Comparison of ENCODE assay signal across 28 cellular contexts in the genomic region with DNA sequence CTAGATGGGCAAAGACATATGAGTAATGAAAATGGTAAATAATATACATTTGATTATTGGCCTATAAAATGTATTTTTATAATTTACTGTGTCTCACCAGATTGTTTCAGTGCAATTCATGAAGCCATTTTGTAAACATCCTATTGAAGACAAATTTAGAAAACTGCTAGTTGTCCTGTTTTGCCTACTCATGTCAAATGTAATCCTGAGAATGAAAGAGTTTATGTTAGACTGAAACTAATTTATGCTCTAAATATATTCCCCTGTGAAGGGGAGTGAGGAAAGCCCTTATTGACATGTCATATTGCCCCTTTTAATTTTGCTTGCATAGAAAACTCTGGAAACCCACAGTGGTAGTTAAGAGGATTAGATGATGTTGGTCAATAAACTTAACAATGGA.
"Had no signal": no experiment of that assay in that cellular context is flagged by ENCODE, and none has a peak within 500 bp of the region (broad histone marks: within the 10 kb centered on the region; RNA-seq: fewer than 3 reads in every experiment).

No MANE protein-coding gene starts in this region.

- H2AFZ ChIP-seq: neural progenitor cell, parathyroid adenoma had no signal

- ATAC-seq: natural killer cell; psoas muscle; right cardiac atrium; right lobe of liver; stimulated activated effector memory CD8-positive, alpha-beta T cell treated with anti-CD3 and anti-CD28 coated beads, Interleukin-12 subunit alpha, Interleukin-12 subunit beta, amount 100 ng/mL, for 72 hours; stimulated activated naive B cell treated with anti-CD40 and anti-IgM and Interleukin-4, amounts not matched to agents 10 μg/mL and 1 μg/mL and 100 μg/mL, for 72 hours had no signal

- H3K27me3 Mint-ChIP-seq: progenitor cell of endocrine pancreas; stimulated activated naive B cell treated with anti-CD40 and anti-IgM and Interleukin-4, amounts not matched to agents 10 μg/mL and 1 μg/mL and 100 μg/mL, for 72 hours; stimulated activated naive CD8-positive, alpha-beta T cell treated with anti-CD3 and anti-CD28 coated beads, Interleukin-15, Interleukin-2, amounts not matched to agents 100 ng/mL and 50 ng/mL, for 24 hours had no signal

- H3K4me2 ChIP-seq: neural progenitor cell had no signal

- H3K36me3 ChIP-seq: neural progenitor cell, ovary, right lobe of liver, sigmoid colon, stomach, thoracic aorta, thyroid gland, tibial nerve, upper lobe of left lung, vagina had no signal

- H3K4me1 Mint-ChIP-seq: natural killer cell; nephron; neural progenitor cell; stimulated activated effector memory CD8-positive, alpha-beta T cell treated with anti-CD3 and anti-CD28 coated beads, Interleukin-12 subunit alpha, Interleukin-12 subunit beta, amount 100 ng/mL, for 72 hours; stimulated activated naive B cell treated with anti-CD40 and anti-IgM and Interleukin-4, amounts not matched to agents 10 μg/mL and 1 μg/mL and 100 μg/mL, for 72 hours had no signal

- H3K27me3 ChIP-seq: neural progenitor cell, ovary, right lobe of liver, sigmoid colon, stomach, thyroid gland, tibial nerve, upper lobe of left lung, vagina had no signal

- H3K27ac ChIP-seq: neural progenitor cell, ovary, parathyroid adenoma, psoas muscle, right lobe of liver, sigmoid colon, stomach, thoracic aorta, thyroid gland, tibial nerve, upper lobe of left lung, vagina had no signal

- H3K4me1 ChIP-seq: neural progenitor cell, parathyroid adenoma, psoas muscle, right lobe of liver, sigmoid colon, stomach, thyroid gland, tibial nerve, upper lobe of left lung, vagina had no signal

- H3K79me2 ChIP-seq: parathyroid adenoma had no signal

- H3K4me3 Mint-ChIP-seq: natural killer cell; nephron; neural progenitor cell; stimulated activated effector memory CD8-positive, alpha-beta T cell treated with anti-CD3 and anti-CD28 coated beads, Interleukin-12 subunit alpha, Interleukin-12 subunit beta, amount 100 ng/mL, for 72 hours; stimulated activated naive B cell treated with anti-CD40 and anti-IgM and Interleukin-4, amounts not matched to agents 10 μg/mL and 1 μg/mL and 100 μg/mL, for 72 hours; stimulated activated naive CD8-positive, alpha-beta T cell treated with anti-CD3 and anti-CD28 coated beads, Interleukin-15, Interleukin-2, amounts not matched to agents 100 ng/mL and 50 ng/mL, for 24 hours had no signal

- H3K36me3 Mint-ChIP-seq: natural killer cell; neural progenitor cell; stimulated activated effector memory CD8-positive, alpha-beta T cell treated with anti-CD3 and anti-CD28 coated beads, Interleukin-12 subunit alpha, Interleukin-12 subunit beta, amount 100 ng/mL, for 72 hours; stimulated activated naive B cell treated with anti-CD40 and anti-IgM and Interleukin-4, amounts not matched to agents 10 μg/mL and 1 μg/mL and 100 μg/mL, for 72 hours had no signal

- H3K9ac ChIP-seq: neural progenitor cell, parathyroid adenoma had no signal

- H3K9me3 ChIP-seq: ovary, psoas muscle, right lobe of liver, sigmoid colon, stomach, thoracic aorta, thyroid gland, tibial nerve, upper lobe of left lung, vagina had no signal

- H3K4me3 ChIP-seq: neural progenitor cell, ovary, psoas muscle, right lobe of liver, sigmoid colon, stomach, thoracic aorta, thyroid gland, tibial nerve, upper lobe of left lung, vagina had no signal

- H3K27ac Mint-ChIP-seq: natural killer cell; nephron; neural progenitor cell; progenitor cell of endocrine pancreas; stimulated activated effector memory CD8-positive, alpha-beta T cell treated with anti-CD3 and anti-CD28 coated beads, Interleukin-12 subunit alpha, Interleukin-12 subunit beta, amount 100 ng/mL, for 72 hours; stimulated activated naive B cell treated with anti-CD40 and anti-IgM and Interleukin-4, amounts not matched to agents 10 μg/mL and 1 μg/mL and 100 μg/mL, for 72 hours; stimulated activated naive CD8-positive, alpha-beta T cell treated with anti-CD3 and anti-CD28 coated beads, Interleukin-15, Interleukin-2, amounts not matched to agents 100 ng/mL and 50 ng/mL, for 24 hours had no signal

- DNase-seq: natural killer cell; occipital lobe; ovary; posterior cingulate gyrus; psoas muscle; right cardiac atrium; right lobe of liver; sigmoid colon; small intestine; stimulated activated CD4-positive, alpha-beta T cell treated with anti-CD3 and anti-CD28 coated beads, Interleukin-15, amount 100 ng/mL, for 24 hours; stimulated activated CD4-positive, alpha-beta T cell treated with anti-CD3 and anti-CD28 coated beads, Interleukin-2, amount 100 ng/mL, for 24 hours; stimulated activated CD4-positive, alpha-beta T cell treated with anti-CD3 and anti-CD28 coated beads, Interleukin-2, amount 100 ng/mL, for 48 hours; stimulated activated CD4-positive, alpha-beta T cell treated with anti-CD3 and anti-CD28 coated beads, Interleukin-4, amount 100 ng/mL, for 24 hours; stimulated activated naive B cell treated with anti-CD40 and anti-IgM and Interleukin-4, amounts not matched to agents 10 μg/mL and 1 μg/mL and 100 μg/mL, for 72 hours; stimulated activated naive CD4-positive, alpha-beta T cell treated with Interleukin-2 at 50 U/mL for 16 hours; stomach; thyroid gland; trophoblast cell; upper lobe of left lung had no signal

- H3K9me3 Mint-ChIP-seq: nephron; neural progenitor cell; stimulated activated naive B cell treated with anti-CD40 and anti-IgM and Interleukin-4, amounts not matched to agents 10 μg/mL and 1 μg/mL and 100 μg/mL, for 72 hours; stimulated activated naive CD8-positive, alpha-beta T cell treated with anti-CD3 and anti-CD28 coated beads, Interleukin-15, Interleukin-2, amounts not matched to agents 100 ng/mL and 50 ng/mL, for 24 hours had no signal
